In genomic region chr17:63768433-63768832, GRCh38 we compare ENCODE assay signal across 21 cellular contexts.
"Had no signal": no experiment of that assay in that cellular context is flagged by ENCODE, and none has a peak within 500 bp of the region (broad histone marks: within the 10 kb centered on the region; RNA-seq: fewer than 3 reads in every experiment).

No MANE protein-coding gene starts in this region.

- H3K36me3 ChIP-seq: ovary had no signal

- H3K27ac Mint-ChIP-seq: activated CD4-positive, alpha-beta T cell treated with anti-CD3 and anti-CD28 coated beads, Interleukin-2, amount 10 ng/mL, durations not matched to agents 24 days and 14 days; activated CD8-positive, alpha-beta T cell treated with anti-CD3 and anti-CD28 coated beads, Interleukin-2, amount 10 ng/mL, durations not matched to agents 7 days and 5 days; activated naive CD4-positive, alpha-beta T cell treated with anti-CD3 and anti-CD28 coated beads, Interleukin-2, amount 50 U/mL, for 24 hours had no signal

- H3K27ac ChIP-seq: cardiac muscle cell, dorsolateral prefrontal cortex, epithelial cell of prostate, left lung, ovary, testis had no signal

- H3K9me3 ChIP-seq: left lung, ovary, testis, upper lobe of left lung had no signal

- H3K9me3 Mint-ChIP-seq: activated CD4-positive, alpha-beta T cell treated with anti-CD3 and anti-CD28 coated beads, Interleukin-2, amount 10 ng/mL, durations not matched to agents 24 days and 14 days; activated naive CD4-positive, alpha-beta T cell treated with anti-CD3 and anti-CD28 coated beads, Interleukin-2, amount 50 U/mL, for 24 hours; naive thymus-derived CD4-positive, alpha-beta T cell had no signal

- H3K4me3 ChIP-seq: cardiac muscle cell, dorsolateral prefrontal cortex, left lung, ovary, smooth muscle cell, testis, upper lobe of left lung had no signal

- DNase-seq: activated CD4-positive, alpha-beta T cell treated with anti-CD3 and anti-CD28 coated beads, Interleukin-2, amount 10 ng/mL, durations not matched to agents 24 days and 14 days; activated CD8-positive, alpha-beta T cell treated with anti-CD3 and anti-CD28 coated beads, Interleukin-2, amount 10 ng/mL, durations not matched to agents 7 days and 5 days; activated gamma-delta T cell; dorsolateral prefrontal cortex; foreskin fibroblast; glutamatergic neuron; hippocampal formation; islet precursor cell; left lung; mesenchymal stem cell; naive thymus-derived CD4-positive, alpha-beta T cell; ovary; stimulated activated CD4-positive, alpha-beta T cell treated with anti-CD3 and anti-CD28 coated beads, Interleukin-4, amount 100 ng/mL, for 1 hour; SW 1271; testis; upper lobe of left lung had no signal

- H3K4me3 Mint-ChIP-seq: activated CD4-positive, alpha-beta T cell treated with anti-CD3 and anti-CD28 coated beads, Interleukin-2, amount 10 ng/mL, durations not matched to agents 24 days and 14 days; activated CD8-positive, alpha-beta T cell treated with anti-CD3 and anti-CD28 coated beads, Interleukin-2, amount 10 ng/mL, durations not matched to agents 7 days and 5 days had no signal

- H3K27me3 Mint-ChIP-seq: activated CD4-positive, alpha-beta T cell treated with anti-CD3 and anti-CD28 coated beads, Interleukin-2, amount 10 ng/mL, durations not matched to agents 24 days and 14 days; activated naive CD4-positive, alpha-beta T cell treated with anti-CD3 and anti-CD28 coated beads, Interleukin-2, amount 50 U/mL, for 24 hours had no signal

- H3K27me3 ChIP-seq: cardiac muscle cell, dorsolateral prefrontal cortex, left lung, ovary, testis, upper lobe of left lung had no signal

- ATAC-seq: activated CD8-positive, alpha-beta T cell treated with anti-CD3 and anti-CD28 coated beads, Interleukin-2, amount 10 ng/mL, durations not matched to agents 7 days and 5 days; left lung; naive thymus-derived CD4-positive, alpha-beta T cell; sciatic nerve had no signal
